9 cellular contexts compared by ENCODE assay signal in the genomic region with DNA sequence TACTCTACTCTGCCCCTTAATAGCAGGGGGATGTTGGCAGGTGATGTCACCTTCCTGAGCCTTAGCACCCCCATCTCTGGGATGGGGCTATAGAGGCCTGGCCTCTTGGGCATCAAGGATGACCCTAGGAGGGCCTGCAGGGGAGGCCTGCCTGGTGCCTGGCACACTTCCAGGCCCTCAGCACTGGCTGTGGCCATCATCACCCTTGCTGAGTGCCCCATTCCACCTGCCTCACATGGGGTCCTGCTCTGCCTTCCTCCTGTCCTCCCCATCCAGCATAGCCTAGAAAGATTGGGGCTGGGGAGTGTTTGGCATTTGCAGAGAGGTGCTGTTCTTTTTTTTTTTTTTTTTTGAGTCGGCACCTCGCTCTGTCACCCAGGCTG. TPM values are rescaled to one million over a fixed set of nuclear protein-coding genes. Genes with fewer than 3 reads are reported as not detected.
A peak's percentile ranks its signal among the peaks of the same experiment; 100 is the strongest.
DNase-seq lines count a peak whose midpoint lies in the region; ATAC-seq and TF ChIP-seq lines count a peak whose summit lies in the region.
"Had no signal": no experiment of that assay in that cellular context is flagged by ENCODE, and none has a peak within 500 bp of the region (broad histone marks: within the 10 kb centered on the region; RNA-seq: fewer than 3 reads in every experiment).

No MANE protein-coding gene starts in this region.

- no peak overlapping the region for H3K4me2 ChIP-seq in DND-41 (ENCODE audit: insufficient read depth, low read length)

- TF ChIP-seq POLR2A in spleen (IDR thresholded peaks at IDR 0.05), result no peak

- H2AFZ ChIP-seq in DND-41 (ENCODE audit: low read depth, low read length), result no peak overlapping the region

- peak overlapping the region; percentile 96 to 97 for H3K27ac Mint-ChIP-seq in T-cell
- no peak overlapping the region for H3K27ac Mint-ChIP-seq in glutamatergic neuron (ENCODE audit: unreplicated experiment)

- H3K4me1 ChIP-seq in DND-41 (ENCODE audit: insufficient read depth, low read length), result peaks cover 10% of the 10 kb centered on the region
- H3K4me1 ChIP-seq in spleen, result peaks cover 36 to 80% (median 54%) of the 10 kb centered on the region in 6 donors

- 0 out of 2 replicates have a peak, but pooled peaks cover 3% of the 10 kb centered on the region for H3K79me2 ChIP-seq in DND-41 (ENCODE audit: insufficient read depth, low read length)

- H3K36me3 Mint-ChIP-seq in T-cell, result peaks cover 14% of the 10 kb centered on the region
- peaks cover 5% of the 10 kb centered on the region for H3K36me3 Mint-ChIP-seq in glutamatergic neuron (ENCODE audit: unreplicated experiment)

- WGBS in spleen, 5 donors, result 87 to 100% (median 94%) methylated on average over 2 of the region's 2 CpGs; no CpG with 5 or more reads in 1 of the 5 donors

- H3K9me3 ChIP-seq in DND-41 (ENCODE audit: insufficient read depth, low read length, severe bottlenecking) (no peaks in the 10 kb centered on the region), spleen (no peaks in the 10 kb centered on the region)

- intact Hi-C loops in spleen (cut with DNase I; ENCODE audit: low total_unique reads), result no loop called here

- no peak overlapping the region for H3K9ac ChIP-seq in DND-41 (ENCODE audit: low read depth, low read length)

- H3K9me3 Mint-ChIP-seq in T-cell (no peaks in the 10 kb centered on the region), glutamatergic neuron (ENCODE audit: unreplicated experiment) (no peaks in the 10 kb centered on the region)

- H3K27ac ChIP-seq in DND-41 (ENCODE audit: low read length), result peak overlapping the region; percentile 44
- peak overlapping the region; percentile 98 for H3K27ac ChIP-seq in epithelial cell of prostate
- peak overlapping the region; percentile 74 to 93 (median 86) for H3K27ac ChIP-seq in spleen
- H3K27ac ChIP-seq: VCaP had no signal

- ATAC-seq in DND-41 (ENCODE audit: insufficient read depth, low read depth) (no peak), T-cell (replicated peaks in 1 of 4) (no peak)

- H3K27me3 ChIP-seq in DND-41 (ENCODE audit: insufficient read depth, low read length, poor library complexity), result no peaks in the 10 kb centered on the region
- no peaks in the 10 kb centered on the region for H3K27me3 ChIP-seq in spleen (replicated peaks in 1 of 7)

- DNase-seq in DND-41 (no peak), T-cell (no peak), epithelial cell of prostate (ENCODE audit: low read depth, low spot score) (no peak), spleen (no peak), DMS79 treated with DMSO at 0.1 percent for 48 hours (lab: John Stamatoyannopoulos, UW) (no peak), ACHN (no peak), glutamatergic neuron (no peak), NCI-H146 treated with DMSO at 0.1 percent for 48 hours (lab: John Stamatoyannopoulos, UW; ENCODE audit: unreplicated experiment) (no peak)

- H4K20me1 ChIP-seq in DND-41 (ENCODE audit: insufficient read depth, low read length), result peaks cover 4% of the 10 kb centered on the region

- in situ Hi-C loops in ACHN (cut with HindIII; ENCODE audit: low pct_ligation_motif_present, low pct_unique_long_range_greater_than_20kb, low sequenced_read_pairs), result no loop called here

- TF ChIP-seq CTCF in DND-41 (IDR thresholded peaks at IDR 0.05; ENCODE audit: borderline replicate concordance, extremely low read depth, low read length, poor library complexity, severe bottlenecking) (no peak), spleen (IDR thresholded peaks at IDR 0.05 in 8 of 11, conservative IDR thresholded peaks at IDR 0.05 in 3 of 11) (no peak), glutamatergic neuron (IDR thresholded peaks at IDR 0.05; ENCODE audit: partially characterized antibody, unreplicated experiment) (no peak)

- peak overlapping the region; percentile 63 to 75 (median 75) for H3K4me3 Mint-ChIP-seq in T-cell
- no peak overlapping the region for H3K4me3 Mint-ChIP-seq in glutamatergic neuron (ENCODE audit: unreplicated experiment)

- H3K27me3 Mint-ChIP-seq in T-cell (no peaks in the 10 kb centered on the region), glutamatergic neuron (ENCODE audit: unreplicated experiment) (no peaks in the 10 kb centered on the region)

- peaks cover 22% of the 10 kb centered on the region for H3K36me3 ChIP-seq in DND-41 (ENCODE audit: insufficient read depth, low read length)
- peaks cover 0 to 38% (median 13%) of the 10 kb centered on the region in 6 donors for H3K36me3 ChIP-seq in spleen

- H3K4me1 Mint-ChIP-seq in T-cell (peaks cover 56 to 80% (median 78%) of the 10 kb centered on the region in 3 donors), glutamatergic neuron (ENCODE audit: low read depth, unreplicated experiment) (peaks cover 6% of the 10 kb centered on the region)

- H3K4me3 ChIP-seq in DND-41 (ENCODE audit: low read depth in 1 of 2, low read length in 2 of 2), result no peak overlapping the region
- H3K4me3 ChIP-seq in spleen, result no peak overlapping the region

- CTCF ChIA-PET in T-cell (lab: Charles Lee), result no interaction called here

- POLR2A ChIA-PET in T-cell (lab: Charles Lee), result no interaction called here

RNA-seq across cellular contexts. Expression of a gene that starts 17.7 kb away (rescaled TPM):
- total RNA-seq in T-cell (1 to 10 TPM in 3 of 5 donors, under 1 TPM in 2; 0.53 to 5.5 (median 3.3) TPM), spleen (10 to 100 TPM in 5 of 7 donors, 1 to 10 TPM in 2; 7.2 to 22.3 (median 10.9) TPM), glutamatergic neuron (ENCODE audit: unreplicated experiment) (4.4 TPM)
- polyA plus RNA-seq in spleen, result 10 to 100 TPM; 12.0 to 13.2 (median 13.2) TPM

RNA-seq across cellular contexts. Expression of a gene that starts 21.1 kb away (rescaled TPM):
- total RNA-seq in T-cell, result 10 to 100 TPM; 30.7 to 34.3 (median 33.9) TPM
- total RNA-seq in spleen, result 10 to 100 TPM; 22.8 to 59.0 (median 39.1) TPM
- 10 to 100 TPM in 1 of 3 donors, 1 to 10 TPM in 2; 3.5 to 10.3 (median 5.8) TPM for polyA plus RNA-seq in spleen
- total RNA-seq in glutamatergic neuron (ENCODE audit: unreplicated experiment), result 93.0 TPM

RNA-seq across cellular contexts. Expression of a gene that starts 21.3 kb away (rescaled TPM):
- total RNA-seq in T-cell (10 to 100 TPM in 4 of 5 donors, 1 to 10 TPM in 1; 9.7 to 15.6 (median 11.7) TPM), spleen (1 to 10 TPM; 4.7 to 8.7 (median 6.4) TPM), glutamatergic neuron (ENCODE audit: unreplicated experiment) (19.5 TPM)
- polyA plus RNA-seq in spleen, result 10 to 100 TPM in 1 of 3 donors, 1 to 10 TPM in 2; 6.6 to 19.9 (median 7.9) TPM

RNA-seq across cellular contexts. Expression of a gene that starts 44.3 kb away (rescaled TPM):
- 10 to 100 TPM in 2 of 5 donors, 1 to 10 TPM in 3; 5.4 to 11.6 (median 10.0) TPM for total RNA-seq in T-cell
- 10 to 100 TPM in 5 of 7 donors, 1 to 10 TPM in 2; 8.0 to 16.3 (median 12.6) TPM for total RNA-seq in spleen
- polyA plus RNA-seq in spleen, result 1 to 10 TPM; 5.3 to 8.4 (median 6.5) TPM
- total RNA-seq in glutamatergic neuron (ENCODE audit: unreplicated experiment), result 16.6 TPM

RNA-seq across cellular contexts. Expression of a gene that starts 44.4 kb away (rescaled TPM):
- total RNA-seq in T-cell, result 10 to 100 TPM; 51.0 to 78.4 (median 71.3) TPM
- 10 to 100 TPM; 44.2 to 72.5 (median 58.7) TPM for total RNA-seq in spleen
- 10 to 100 TPM; 11.0 to 16.4 (median 11.1) TPM for polyA plus RNA-seq in spleen
- 63.6 TPM for total RNA-seq in glutamatergic neuron (ENCODE audit: unreplicated experiment)

Comparison
In these comparisons a context has a peak if more than half of its experiments do, and no peak if none do; other contexts are left out.
1. H3K27ac ChIP-seq: peak in every context shown above with its lines; median percentile 98 in epithelial cell of prostate; 86 in spleen; 44 in DND-41.